Comparison of ENCODE assay signal across 2 cellular contexts in genomic region chr13:24868874-24869273, GRCh38.
TF ChIP-seq lines count a peak whose summit lies in the region.

No MANE protein-coding gene starts in this region.

TF ChIP-seq in GM23338, 12 proteins besides CTCF, POLR2A, EP300 and RAD21 (continued from another document):
- no peak for TF ChIP-seq ZNF462 (CRISPR knock-in tag; IDR thresholded peaks at IDR 0.05)
- TF ChIP-seq CREB1 (CRISPR knock-in tag; IDR thresholded peaks at IDR 0.05; ENCODE audit: low read depth): no peak
- no peak for TF ChIP-seq ZNF114 (CRISPR knock-in tag; IDR thresholded peaks at IDR 0.05)
- TF ChIP-seq REST (IDR thresholded peaks at IDR 0.05; ENCODE audit: unreplicated experiment): no peak
- no peak for TF ChIP-seq ETS1 (IDR thresholded peaks at IDR 0.05)
- no peak for TF ChIP-seq ZNF331 (CRISPR knock-in tag; IDR thresholded peaks at IDR 0.05; ENCODE audit: low read depth)
- no peak for TF ChIP-seq EZH2phosphoT487 (IDR thresholded peaks at IDR 0.05; ENCODE audit: unreplicated experiment)
- no peak for TF ChIP-seq POLR2AphosphoS5 (IDR thresholded peaks at IDR 0.05; ENCODE audit: low read depth)
- TF ChIP-seq EZH2 (IDR thresholded peaks at IDR 0.05; ENCODE audit: low read depth, unreplicated experiment): no peak
- no peak for TF ChIP-seq NANOG (IDR thresholded peaks at IDR 0.05; ENCODE audit: borderline replicate concordance)

TF ChIP-seq in K562, 482 proteins besides CTCF, POLR2A, EP300 and RAD21 (continued from another document):
- TF ChIP-seq, protein P1, sequence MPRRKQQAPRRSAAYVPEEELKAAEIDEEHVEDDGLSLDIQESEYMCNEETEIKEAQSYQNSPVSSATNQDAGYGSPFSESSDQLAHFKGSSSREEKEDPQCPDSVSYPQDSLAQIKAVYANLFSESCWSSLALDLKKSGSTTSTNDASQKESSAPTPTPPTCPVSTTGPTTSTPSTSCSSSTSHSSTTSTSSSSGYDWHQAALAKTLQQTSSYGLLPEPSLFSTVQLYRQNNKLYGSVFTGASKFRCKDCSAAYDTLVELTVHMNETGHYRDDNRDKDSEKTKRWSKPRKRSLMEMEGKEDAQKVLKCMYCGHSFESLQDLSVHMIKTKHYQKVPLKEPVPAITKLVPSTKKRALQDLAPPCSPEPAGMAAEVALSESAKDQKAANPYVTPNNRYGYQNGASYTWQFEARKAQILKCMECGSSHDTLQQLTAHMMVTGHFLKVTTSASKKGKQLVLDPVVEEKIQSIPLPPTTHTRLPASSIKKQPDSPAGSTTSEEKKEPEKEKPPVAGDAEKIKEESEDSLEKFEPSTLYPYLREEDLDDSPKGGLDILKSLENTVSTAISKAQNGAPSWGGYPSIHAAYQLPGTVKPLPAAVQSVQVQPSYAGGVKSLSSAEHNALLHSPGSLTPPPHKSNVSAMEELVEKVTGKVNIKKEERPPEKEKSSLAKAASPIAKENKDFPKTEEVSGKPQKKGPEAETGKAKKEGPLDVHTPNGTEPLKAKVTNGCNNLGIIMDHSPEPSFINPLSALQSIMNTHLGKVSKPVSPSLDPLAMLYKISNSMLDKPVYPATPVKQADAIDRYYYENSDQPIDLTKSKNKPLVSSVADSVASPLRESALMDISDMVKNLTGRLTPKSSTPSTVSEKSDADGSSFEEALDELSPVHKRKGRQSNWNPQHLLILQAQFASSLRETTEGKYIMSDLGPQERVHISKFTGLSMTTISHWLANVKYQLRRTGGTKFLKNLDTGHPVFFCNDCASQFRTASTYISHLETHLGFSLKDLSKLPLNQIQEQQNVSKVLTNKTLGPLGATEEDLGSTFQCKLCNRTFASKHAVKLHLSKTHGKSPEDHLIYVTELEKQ (CRISPR knock-in tag; IDR thresholded peaks at IDR 0.05): no peak
- TF ChIP-seq HBP1 (CRISPR knock-in tag; IDR thresholded peaks at IDR 0.05) (no peak), ZNF76 (CRISPR knock-in tag; IDR thresholded peaks at IDR 0.05; ENCODE audit: borderline replicate concordance) (no peak), NBN (IDR thresholded peaks at IDR 0.05; ENCODE audit: low read depth) (no peak), ZNF133 (CRISPR knock-in tag; IDR thresholded peaks at IDR 0.05) (no peak), PHF20 (IDR thresholded peaks at IDR 0.05; ENCODE audit: partially characterized antibody) (no peak), ZBTB8A (IDR thresholded peaks at IDR 0.05; ENCODE audit: partially characterized antibody) (no peak), IFI16 (CRISPR knock-in tag; IDR thresholded peaks at IDR 0.05) (no peak), CBX1 (IDR thresholded peaks at IDR 0.05; ENCODE audit: low read depth) (no peak), IRF2 (CRISPR knock-in tag; IDR thresholded peaks at IDR 0.05) (no peak), RHOXF2B (CRISPR knock-in tag; conservative IDR thresholded peaks at IDR 0.05) (no peak), NR4A1 (CRISPR knock-in tag; IDR thresholded peaks at IDR 0.05) (no peak), NR4A1 (tag; IDR thresholded peaks at IDR 0.05) (no peak), CBX2 (IDR thresholded peaks at IDR 0.05; ENCODE audit: insufficient read depth, low read length, poor library complexity, severe bottlenecking) (no peak)
- TF ChIP-seq, protein P2, sequence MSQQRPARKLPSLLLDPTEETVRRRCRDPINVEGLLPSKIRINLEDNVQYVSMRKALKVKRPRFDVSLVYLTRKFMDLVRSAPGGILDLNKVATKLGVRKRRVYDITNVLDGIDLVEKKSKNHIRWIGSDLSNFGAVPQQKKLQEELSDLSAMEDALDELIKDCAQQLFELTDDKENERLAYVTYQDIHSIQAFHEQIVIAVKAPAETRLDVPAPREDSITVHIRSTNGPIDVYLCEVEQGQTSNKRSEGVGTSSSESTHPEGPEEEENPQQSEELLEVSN (IDR thresholded peaks at IDR 0.05; ENCODE audit: borderline replicate concordance in 1 of 2, extremely low read depth in 1 of 2, insufficient read depth in 1 of 2, insufficient read length in 1 of 2, low read depth in 1 of 2, low read length in 1 of 2, poor library complexity in 1 of 2, severe bottlenecking in 1 of 2): no peak
- TF ChIP-seq, protein P3, sequence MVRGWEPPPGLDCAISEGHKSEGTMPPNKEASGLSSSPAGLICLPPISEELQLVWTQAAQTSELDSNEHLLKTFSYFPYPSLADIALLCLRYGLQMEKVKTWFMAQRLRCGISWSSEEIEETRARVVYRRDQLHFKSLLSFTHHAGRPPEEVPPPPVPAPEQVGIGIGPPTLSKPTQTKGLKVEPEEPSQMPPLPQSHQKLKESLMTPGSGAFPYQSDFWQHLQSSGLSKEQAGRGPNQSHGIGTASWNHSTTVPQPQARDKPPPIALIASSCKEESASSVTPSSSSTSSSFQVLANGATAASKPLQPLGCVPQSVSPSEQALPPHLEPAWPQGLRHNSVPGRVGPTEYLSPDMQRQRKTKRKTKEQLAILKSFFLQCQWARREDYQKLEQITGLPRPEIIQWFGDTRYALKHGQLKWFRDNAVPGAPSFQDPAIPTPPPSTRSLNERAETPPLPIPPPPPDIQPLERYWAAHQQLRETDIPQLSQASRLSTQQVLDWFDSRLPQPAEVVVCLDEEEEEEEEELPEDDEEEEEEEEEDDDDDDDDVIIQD (CRISPR knock-in tag; IDR thresholded peaks at IDR 0.05): no peak
- TF ChIP-seq, protein P4, sequence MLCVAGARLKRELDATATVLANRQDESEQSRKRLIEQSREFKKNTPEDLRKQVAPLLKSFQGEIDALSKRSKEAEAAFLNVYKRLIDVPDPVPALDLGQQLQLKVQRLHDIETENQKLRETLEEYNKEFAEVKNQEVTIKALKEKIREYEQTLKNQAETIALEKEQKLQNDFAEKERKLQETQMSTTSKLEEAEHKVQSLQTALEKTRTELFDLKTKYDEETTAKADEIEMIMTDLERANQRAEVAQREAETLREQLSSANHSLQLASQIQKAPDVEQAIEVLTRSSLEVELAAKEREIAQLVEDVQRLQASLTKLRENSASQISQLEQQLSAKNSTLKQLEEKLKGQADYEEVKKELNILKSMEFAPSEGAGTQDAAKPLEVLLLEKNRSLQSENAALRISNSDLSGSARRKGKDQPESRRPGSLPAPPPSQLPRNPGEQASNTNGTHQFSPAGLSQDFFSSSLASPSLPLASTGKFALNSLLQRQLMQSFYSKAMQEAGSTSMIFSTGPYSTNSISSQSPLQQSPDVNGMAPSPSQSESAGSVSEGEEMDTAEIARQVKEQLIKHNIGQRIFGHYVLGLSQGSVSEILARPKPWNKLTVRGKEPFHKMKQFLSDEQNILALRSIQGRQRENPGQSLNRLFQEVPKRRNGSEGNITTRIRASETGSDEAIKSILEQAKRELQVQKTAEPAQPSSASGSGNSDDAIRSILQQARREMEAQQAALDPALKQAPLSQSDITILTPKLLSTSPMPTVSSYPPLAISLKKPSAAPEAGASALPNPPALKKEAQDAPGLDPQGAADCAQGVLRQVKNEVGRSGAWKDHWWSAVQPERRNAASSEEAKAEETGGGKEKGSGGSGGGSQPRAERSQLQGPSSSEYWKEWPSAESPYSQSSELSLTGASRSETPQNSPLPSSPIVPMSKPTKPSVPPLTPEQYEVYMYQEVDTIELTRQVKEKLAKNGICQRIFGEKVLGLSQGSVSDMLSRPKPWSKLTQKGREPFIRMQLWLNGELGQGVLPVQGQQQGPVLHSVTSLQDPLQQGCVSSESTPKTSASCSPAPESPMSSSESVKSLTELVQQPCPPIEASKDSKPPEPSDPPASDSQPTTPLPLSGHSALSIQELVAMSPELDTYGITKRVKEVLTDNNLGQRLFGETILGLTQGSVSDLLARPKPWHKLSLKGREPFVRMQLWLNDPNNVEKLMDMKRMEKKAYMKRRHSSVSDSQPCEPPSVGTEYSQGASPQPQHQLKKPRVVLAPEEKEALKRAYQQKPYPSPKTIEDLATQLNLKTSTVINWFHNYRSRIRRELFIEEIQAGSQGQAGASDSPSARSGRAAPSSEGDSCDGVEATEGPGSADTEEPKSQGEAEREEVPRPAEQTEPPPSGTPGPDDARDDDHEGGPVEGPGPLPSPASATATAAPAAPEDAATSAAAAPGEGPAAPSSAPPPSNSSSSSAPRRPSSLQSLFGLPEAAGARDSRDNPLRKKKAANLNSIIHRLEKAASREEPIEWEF (CRISPR knock-in tag; IDR thresholded peaks at IDR 0.05): no peak
